Comparison of ENCODE assay signal across 10 cellular contexts in genomic region chr20:18754030-18754659, GRCh38.
DNase-seq lines count a peak whose midpoint lies in the region; ATAC-seq lines count a peak whose summit lies in the region.
"Had no signal": no experiment of that assay in that cellular context is flagged by ENCODE, and none has a peak within 500 bp of the region (broad histone marks: within the 10 kb centered on the region; RNA-seq: fewer than 3 reads in every experiment).

No MANE protein-coding gene starts in this region.

- no peak overlapping the region for H3K4me3 Mint-ChIP-seq in stimulated activated memory B cell treated with anti-CD40 and anti-IgM and Interleukin-4, amounts not matched to agents 10 μg/mL and 1 μg/mL and 100 μg/mL, for 72 hours
- no peak overlapping the region for H3K4me3 Mint-ChIP-seq in activated T-cell treated with anti-CD3 and anti-CD28 coated beads, Interleukin-2, amount 50 U/mL, for 24 hours

- peaks cover 39% of the 10 kb centered on the region for H3K4me1 Mint-ChIP-seq in stimulated activated memory B cell treated with anti-CD40 and anti-IgM and Interleukin-4, amounts not matched to agents 10 μg/mL and 1 μg/mL and 100 μg/mL, for 72 hours
- peaks cover 2% of the 10 kb centered on the region for H3K4me1 Mint-ChIP-seq in activated T-cell treated with anti-CD3 and anti-CD28 coated beads, Interleukin-2, amount 50 U/mL, for 24 hours (ENCODE audit: low read depth)

- no peak for DNase-seq in stimulated activated CD4-positive, alpha-beta T cell treated with anti-CD3 and anti-CD28 coated beads, Interleukin-2, amount 100 ng/mL, for 24 hours
- no peak for DNase-seq in DMS53 (lab: John Stamatoyannopoulos, UW)
- no peak for DNase-seq in activated T-cell treated with anti-CD3 and anti-CD28 coated beads, Interleukin-2, amount 50 U/mL, for 24 hours
- DNase-seq: activated T-cell treated with anti-CD3 and anti-CD28 coated beads for 4 hours, islet precursor cell had no signal

- no peaks in the 10 kb centered on the region for H3K27me3 Mint-ChIP-seq in stimulated activated memory B cell treated with anti-CD40 and anti-IgM and Interleukin-4, amounts not matched to agents 10 μg/mL and 1 μg/mL and 100 μg/mL, for 72 hours
- H3K27me3 Mint-ChIP-seq in activated T-cell treated with anti-CD3 and anti-CD28 coated beads, Interleukin-2, amount 50 U/mL, for 24 hours: no peaks in the 10 kb centered on the region

- ATAC-seq in GM19023 (IDR thresholded peaks at IDR 0.05; ENCODE audit: unreplicated experiment): peak; percentile 98
- peak; percentile 96 for ATAC-seq in HG02623 (IDR thresholded peaks at IDR 0.05; ENCODE audit: unreplicated experiment)
- peak; percentile 96 for ATAC-seq in HG03565 (IDR thresholded peaks at IDR 0.05; ENCODE audit: unreplicated experiment)
- ATAC-seq in stimulated activated memory B cell treated with anti-CD40 and anti-IgM and Interleukin-4, amounts not matched to agents 10 μg/mL and 1 μg/mL and 100 μg/mL, for 72 hours: peak; percentile 91
- ATAC-seq: Right ventricle myocardium inferior had no signal

- no peak overlapping the region for H3K27ac Mint-ChIP-seq in stimulated activated memory B cell treated with anti-CD40 and anti-IgM and Interleukin-4, amounts not matched to agents 10 μg/mL and 1 μg/mL and 100 μg/mL, for 72 hours
- no peak overlapping the region for H3K27ac Mint-ChIP-seq in activated T-cell treated with anti-CD3 and anti-CD28 coated beads, Interleukin-2, amount 50 U/mL, for 24 hours

- no peaks in the 10 kb centered on the region for H3K9me3 Mint-ChIP-seq in stimulated activated memory B cell treated with anti-CD40 and anti-IgM and Interleukin-4, amounts not matched to agents 10 μg/mL and 1 μg/mL and 100 μg/mL, for 72 hours
- H3K9me3 Mint-ChIP-seq in activated T-cell treated with anti-CD3 and anti-CD28 coated beads, Interleukin-2, amount 50 U/mL, for 24 hours: no peaks in the 10 kb centered on the region

- H3K36me3 Mint-ChIP-seq in stimulated activated memory B cell treated with anti-CD40 and anti-IgM and Interleukin-4, amounts not matched to agents 10 μg/mL and 1 μg/mL and 100 μg/mL, for 72 hours: peaks cover 8% of the 10 kb centered on the region
- peaks cover 25% of the 10 kb centered on the region for H3K36me3 Mint-ChIP-seq in activated T-cell treated with anti-CD3 and anti-CD28 coated beads, Interleukin-2, amount 50 U/mL, for 24 hours (ENCODE audit: low read depth)
